ENCODE assay signal across 1 cellular context in genomic region chr16:12573730-12574383, GRCh38.
TF ChIP-seq lines count a peak whose summit lies in the region.

No MANE protein-coding gene starts in this region.

TF ChIP-seq in HepG2, 621 proteins besides CTCF, POLR2A, EP300 and RAD21 (continued from another document and continues in another):
- TF ChIP-seq PATZ1 (CRISPR knock-in tag; IDR thresholded peaks at IDR 0.05) (peak; percentile 17; the same call in 1 of the 2 replicates), ELF3 (CRISPR knock-in tag; IDR thresholded peaks at IDR 0.05) (peak; percentile 51), CENPBD1 (CRISPR knock-in tag; IDR thresholded peaks at IDR 0.05; ENCODE audit: borderline replicate concordance, low read depth) (no peak), ZBTB4 (CRISPR knock-in tag; IDR thresholded peaks at IDR 0.05; ENCODE audit: borderline replicate concordance) (no peak), RXRB (CRISPR knock-in tag; IDR thresholded peaks at IDR 0.05; ENCODE audit: borderline replicate concordance) (peak; percentile 71), HOXA3 (CRISPR knock-in tag; IDR thresholded peaks at IDR 0.05) (peak; percentile 40; the same call in 1 of the 2 replicates), ADNP (CRISPR knock-in tag; IDR thresholded peaks at IDR 0.05) (no peak), ZNF431 (CRISPR knock-in tag; IDR thresholded peaks at IDR 0.05; ENCODE audit: borderline replicate concordance, low read depth) (no peak), SOX6 (IDR thresholded peaks at IDR 0.05) (no peak), SOX6 (CRISPR knock-in tag; IDR thresholded peaks at IDR 0.05) (peak; percentile 61), YY1 (IDR thresholded peaks at IDR 0.05; ENCODE audit: insufficient read depth, insufficient replicate concordance, low read depth, low read length) (no peak), ZSCAN20 (CRISPR knock-in tag; IDR thresholded peaks at IDR 0.05; ENCODE audit: borderline replicate concordance) (no peak), ZZZ3 (CRISPR knock-in tag; IDR thresholded peaks at IDR 0.05; ENCODE audit: borderline replicate concordance) (no peak), NR3C1 (CRISPR knock-in tag; IDR thresholded peaks at IDR 0.05) (no peak), AKNA (CRISPR knock-in tag; IDR thresholded peaks at IDR 0.05; ENCODE audit: borderline replicate concordance) (no peak), RELA (CRISPR knock-in tag; IDR thresholded peaks at IDR 0.05) (no peak), ZMYM4 (CRISPR knock-in tag; IDR thresholded peaks at IDR 0.05) (peak; percentile 50; the same call in 1 of the 2 replicates), REST (IDR thresholded peaks at IDR 0.05; ENCODE audit: borderline replicate concordance in 1 of 2, low read depth in 1 of 2, low read length in 2 of 2) (no peak), IKZF5 (CRISPR knock-in tag; IDR thresholded peaks at IDR 0.05) (peak; percentile 85), SOX13 (IDR thresholded peaks at IDR 0.05) (no peak), SOX13 (CRISPR knock-in tag; conservative IDR thresholded peaks at IDR 0.05 in 1 of 2, IDR thresholded peaks at IDR 0.05 in 1 of 2) (peak in 1 of 2 experiments; percentile 52; a peak in 1 of 4 replicates), PHB2 (IDR thresholded peaks at IDR 0.05; ENCODE audit: partially characterized antibody) (no peak), LCORL (IDR thresholded peaks at IDR 0.05) (no peak), LCORL (CRISPR knock-in tag; IDR thresholded peaks at IDR 0.05) (peak; percentile 54), ZNF816 (CRISPR knock-in tag; IDR thresholded peaks at IDR 0.05; ENCODE audit: borderline replicate concordance) (no peak), KAT7 (CRISPR knock-in tag; IDR thresholded peaks at IDR 0.05; ENCODE audit: borderline replicate concordance) (no peak; the same call in 1 of the 2 replicates), CHCHD3 (CRISPR knock-in tag; IDR thresholded peaks at IDR 0.05) (no peak), JUND (CRISPR knock-in tag; IDR thresholded peaks at IDR 0.05) (no peak), ZNF549 (CRISPR knock-in tag; IDR thresholded peaks at IDR 0.05) (no peak), TGIF2 (CRISPR knock-in tag; IDR thresholded peaks at IDR 0.05) (no peak), NR2F6 (IDR thresholded peaks at IDR 0.05) (no peak), NR2F6 (CRISPR knock-in tag; IDR thresholded peaks at IDR 0.05) (peak; percentile 50; the same call in 1 of the 2 replicates), EED (CRISPR knock-in tag; IDR thresholded peaks at IDR 0.05) (no peak), ZNF580 (CRISPR knock-in tag; IDR thresholded peaks at IDR 0.05; ENCODE audit: borderline replicate concordance, low read depth) (peak; percentile 92; the same call in 1 of the 2 replicates), CBX2 (IDR thresholded peaks at IDR 0.05; ENCODE audit: low read depth, low read length) (no peak), CBX2 (CRISPR knock-in tag; IDR thresholded peaks at IDR 0.05; ENCODE audit: low read depth) (no peak), MTA3 (CRISPR knock-in tag; IDR thresholded peaks at IDR 0.05) (no peak), EHMT2 (IDR thresholded peaks at IDR 0.05; ENCODE audit: borderline replicate concordance, low read depth, low read length) (no peak), TBL1XR1 (IDR thresholded peaks at IDR 0.05; ENCODE audit: borderline replicate concordance, low read length, partially characterized antibody) (peak; percentile 65), ZBTB43 (CRISPR knock-in tag; conservative IDR thresholded peaks at IDR 0.05) (no peak), U2AF1 (optimal IDR thresholded peaks at IDR 0.05; ENCODE audit: low read depth, low read length) (no peak), MYNN (CRISPR knock-in tag; IDR thresholded peaks at IDR 0.05; ENCODE audit: low read depth) (no peak), ZNF3 (CRISPR knock-in tag; IDR thresholded peaks at IDR 0.05) (no peak), SCMH1 (CRISPR knock-in tag; IDR thresholded peaks at IDR 0.05; ENCODE audit: borderline replicate concordance) (no peak), ZMYM2 (CRISPR knock-in tag; IDR thresholded peaks at IDR 0.05) (no peak), ZBTB14 (CRISPR knock-in tag; IDR thresholded peaks at IDR 0.05) (no peak), MAFF (IDR thresholded peaks at IDR 0.05; ENCODE audit: low read depth, low read length) (no peak; the same call in 1 of the 2 replicates), SP2 (CRISPR knock-in tag; IDR thresholded peaks at IDR 0.05) (no peak), PCBP2 (optimal IDR thresholded peaks at IDR 0.05; ENCODE audit: low read depth, low read length, poor library complexity, severe bottlenecking) (no peak), HMG20A (CRISPR knock-in tag; IDR thresholded peaks at IDR 0.05; ENCODE audit: borderline replicate concordance) (peak; percentile 64; the same call in 1 of the 2 replicates), SP5 (CRISPR knock-in tag; IDR thresholded peaks at IDR 0.05; ENCODE audit: borderline replicate concordance, low read depth) (0 out of 2 replicates have a peak, but pooled peaks have one; percentile 16)
